ENCODE assay signal across 22 cellular contexts in the genomic region with DNA sequence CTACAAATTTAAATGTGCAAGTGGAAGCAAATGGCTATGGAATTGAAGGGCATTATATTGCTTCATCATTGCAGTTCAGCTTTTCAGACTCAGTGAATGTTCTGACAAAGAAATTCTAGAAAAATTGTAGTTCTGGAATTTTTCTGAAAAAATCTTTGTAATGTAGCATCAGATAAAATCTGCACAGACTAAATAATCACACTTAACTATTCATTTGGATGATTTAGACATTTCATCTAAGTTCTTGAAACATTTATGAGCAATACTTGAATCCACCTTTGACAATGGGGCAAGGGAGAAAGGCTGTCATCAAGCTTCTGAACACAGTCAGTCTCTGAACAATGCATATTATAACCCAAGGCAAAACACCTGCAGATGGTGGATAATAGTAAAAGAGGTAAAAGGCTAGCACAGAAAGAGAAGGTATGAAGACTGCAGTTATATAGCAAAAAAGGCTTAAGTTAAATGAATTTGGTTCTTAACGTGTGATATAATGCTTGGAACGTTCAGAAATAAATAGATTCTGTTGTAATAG.
"Had no signal": no experiment of that assay in that cellular context is flagged by ENCODE, and none has a peak within 500 bp of the region (broad histone marks: within the 10 kb centered on the region; RNA-seq: fewer than 3 reads in every experiment).

No MANE protein-coding gene starts in this region.

- H3K27ac ChIP-seq: left ventricle myocardium inferior, ovary, right atrium auricular region, right lobe of liver, tibial nerve, upper lobe of left lung, vagina had no signal

- DNase-seq: hypothalamus; immature natural killer cell; left ventricle myocardium inferior; midbrain; mucosa of descending colon; naive thymus-derived CD4-positive, alpha-beta T cell; ovary; right lobe of liver; stimulated activated CD4-positive, alpha-beta T cell treated with anti-CD3 and anti-CD28 coated beads, Interleukin-1b, Interleukin-23, amount 100 ng/mL, for 48 hours; stimulated activated CD4-positive, alpha-beta T cell treated with anti-CD3 and anti-CD28 coated beads, Interleukin-2, amount 100 ng/mL, for 48 hours; stimulated activated CD4-positive, alpha-beta T cell treated with anti-CD3 and anti-CD28 coated beads, Interleukin-4, amount 100 ng/mL, for 4 hours; stimulated activated CD8-positive, alpha-beta memory T cell treated with anti-CD3 and anti-CD28 coated beads, Interleukin-4, amount 100 ng/mL, for 48 hours; stimulated activated naive CD4-positive, alpha-beta T cell treated with Interleukin-2 at 50 U/mL for 16 hours; stimulated activated naive CD8-positive, alpha-beta T cell treated with anti-CD3 and anti-CD28 coated beads, Interleukin-15, amount 100 ng/mL, for 72 hours; substantia nigra; upper lobe of left lung had no signal

- H3K4me2 ChIP-seq: smooth muscle cell had no signal

- H3K27me3 ChIP-seq: ovary, right atrium auricular region, right lobe of liver, tibial nerve, upper lobe of left lung, vagina had no signal

- H3K4me3 ChIP-seq: left ventricle myocardium inferior, lung, mucosa of descending colon, ovary, right atrium auricular region, right lobe of liver, smooth muscle cell, tibial nerve, upper lobe of left lung, vagina had no signal

- FAIRE-seq: islet of Langerhans had no signal

- H3K4me1 ChIP-seq: left ventricle myocardium inferior, right atrium auricular region, right lobe of liver, tibial nerve, upper lobe of left lung, vagina had no signal

- H3K36me3 ChIP-seq: left ventricle myocardium inferior, ovary, right atrium auricular region, right lobe of liver, tibial nerve, upper lobe of left lung, vagina had no signal

- H3K9me3 ChIP-seq: left ventricle myocardium inferior, mucosa of descending colon, ovary, right atrium auricular region, right lobe of liver, tibial nerve, upper lobe of left lung, vagina had no signal
